In genomic region chr22:29625090-29625825, GRCh38 we compare ENCODE assay signal across 8 cellular contexts. TPM values are rescaled to one million over a fixed set of nuclear protein-coding genes. Genes with fewer than 3 reads are reported as not detected.
DNase-seq lines count a peak whose midpoint lies in the region; ATAC-seq and TF ChIP-seq lines count a peak whose summit lies in the region.

No MANE protein-coding gene starts in this region.

- no peak overlapping the region for H3K4me3 ChIP-seq in AG10803 (ENCODE audit: low read length)

- no peaks in the 10 kb centered on the region for H3K9me3 Mint-ChIP-seq in activated T-cell treated with anti-CD3 and anti-CD28 coated beads, Interleukin-2, amount 50 U/mL, for 4 hours
- no peaks in the 10 kb centered on the region for H3K9me3 Mint-ChIP-seq in osteocyte (ENCODE audit: unreplicated experiment)

- no peak overlapping the region for H3K27ac ChIP-seq in foreskin keratinocyte

- H3K27me3 Mint-ChIP-seq in activated T-cell treated with anti-CD3 and anti-CD28 coated beads, Interleukin-2, amount 50 U/mL, for 4 hours (ENCODE audit: low read depth) = no peaks in the 10 kb centered on the region
- H3K27me3 Mint-ChIP-seq in osteocyte (ENCODE audit: unreplicated experiment) = no peaks in the 10 kb centered on the region

- peak; percentile 93 for DNase-seq in AG10803 (ENCODE audit: low read depth)
- DNase-seq in NCI-H82 treated with DMSO at 0.1 percent for 48 hours (lab: John Stamatoyannopoulos, UW; ENCODE audit: unreplicated experiment) = peak; percentile 21
- peak; percentile 18 for DNase-seq in activated T-cell treated with anti-CD3 and anti-CD28 coated beads, Interleukin-2, amount 50 U/mL, for 4 hours
- peak in 1 of 2 donors; percentile 69 for DNase-seq in foreskin keratinocyte
- DNase-seq in osteocyte (ENCODE audit: extremely low spot score, unreplicated experiment) = no peak
- DNase-seq in NCI-H187 treated with DMSO at 0.1 percent for 48 hours (lab: John Stamatoyannopoulos, UW) = no peak

- peak; percentile 57 to 59 for ATAC-seq in activated T-cell treated with anti-CD3 and anti-CD28 coated beads, Interleukin-2, amount 50 U/mL, for 4 hours
- no peak for ATAC-seq in foreskin keratinocyte
- ATAC-seq in GM19397 (IDR thresholded peaks at IDR 0.05; ENCODE audit: unreplicated experiment) = no peak

- H3K4me3 Mint-ChIP-seq in activated T-cell treated with anti-CD3 and anti-CD28 coated beads, Interleukin-2, amount 50 U/mL, for 4 hours = no peak overlapping the region
- no peak overlapping the region for H3K4me3 Mint-ChIP-seq in osteocyte (ENCODE audit: unreplicated experiment)

- H3K4me1 ChIP-seq in foreskin keratinocyte = peaks cover 53% of the 10 kb centered on the region

- H3K27ac Mint-ChIP-seq in osteocyte (ENCODE audit: unreplicated experiment) = peak overlapping the region; percentile 62

- TF ChIP-seq CTCF in AG10803 (conservative IDR thresholded peaks at IDR 0.05; ENCODE audit: low read length) (peak; percentile 85), GM12874 (IDR thresholded peaks at IDR 0.05; ENCODE audit: insufficient read depth, low read depth, low read length) (peak; percentile 78), foreskin keratinocyte (conservative IDR thresholded peaks at IDR 0.05) (peak; percentile 93), osteocyte (IDR thresholded peaks at IDR 0.05) (peak; percentile 96)

- peaks cover 5% of the 10 kb centered on the region for H3K36me3 Mint-ChIP-seq in activated T-cell treated with anti-CD3 and anti-CD28 coated beads, Interleukin-2, amount 50 U/mL, for 4 hours (ENCODE audit: insufficient read depth)
- H3K36me3 Mint-ChIP-seq in osteocyte (ENCODE audit: unreplicated experiment) = no peaks in the 10 kb centered on the region

- H3K4me1 Mint-ChIP-seq in activated T-cell treated with anti-CD3 and anti-CD28 coated beads, Interleukin-2, amount 50 U/mL, for 4 hours (ENCODE audit: low read depth) = peaks cover 64% of the 10 kb centered on the region
- H3K4me1 Mint-ChIP-seq in osteocyte (ENCODE audit: unreplicated experiment) = peaks cover 74% of the 10 kb centered on the region

- no peaks in the 10 kb centered on the region for H3K27me3 ChIP-seq in foreskin keratinocyte

RNA-seq across cellular contexts. Expression of gene NF2, which starts 21.8 kb away (rescaled TPM):
- 10 to 100 TPM; 65.4 to 70.2 (median 66.0) TPM for total RNA-seq in activated T-cell treated with anti-CD3 and anti-CD28 coated beads, Interleukin-2, amount 50 U/mL, for 4 hours
- total RNA-seq in foreskin keratinocyte (143 and 152 TPM in 2 replicates), osteocyte (67.9 and 71.0 TPM in 2 replicates)
- polyA plus RNA-seq in foreskin keratinocyte = 43.3 and 47.4 TPM in 2 replicates

RNA-seq across cellular contexts. Expression of gene NIPSNAP1, which starts 44.3 kb away (rescaled TPM):
- total RNA-seq in activated T-cell treated with anti-CD3 and anti-CD28 coated beads, Interleukin-2, amount 50 U/mL, for 4 hours = 10 to 100 TPM; 11.8 to 15.2 (median 12.9) TPM
- total RNA-seq in foreskin keratinocyte = 72.1 and 94.8 TPM in 2 replicates
- polyA plus RNA-seq in foreskin keratinocyte = 75.0 and 89.1 TPM in 2 replicates
- 47.3 and 49.3 TPM in 2 replicates for total RNA-seq in osteocyte

Comparison
In these comparisons a context has a peak if more than half of its experiments do, and no peak if none do; other contexts are left out.
1. DNase-seq: peak in AG10803 (single experiment), NCI-H82 treated with DMSO at 0.1 percent for 48 hours (single experiment) and activated T-cell treated with anti-CD3 and anti-CD28 coated beads, Interleukin-2, amount 50 U/mL, for 4 hours (single experiment); none in osteocyte (single experiment) and NCI-H187 treated with DMSO at 0.1 percent for 48 hours (single experiment).
2. ATAC-seq: peak in activated T-cell treated with anti-CD3 and anti-CD28 coated beads, Interleukin-2, amount 50 U/mL, for 4 hours (2 of 2); none in foreskin keratinocyte (single experiment) and GM19397 (single experiment).
3. Peak in every context shown above with its lines, with median percentiles within 50 percentile points of each other: CTCF ChIP-seq.